14 cellular contexts compared by ENCODE assay signal in genomic region chr6:29968130-29968529, GRCh38. TPM values are rescaled to one million over a fixed set of nuclear protein-coding genes. Genes with fewer than 3 reads are reported as not detected.
DNase-seq lines count a peak whose midpoint lies in the region; ATAC-seq and TF ChIP-seq lines count a peak whose summit lies in the region.
"Had no signal": no experiment of that assay in that cellular context is flagged by ENCODE, and none has a peak within 500 bp of the region (broad histone marks: within the 10 kb centered on the region; RNA-seq: fewer than 3 reads in every experiment).

No MANE protein-coding gene starts in this region.

- DNase-seq in Caki2 (ENCODE audit: low read depth) (peak; percentile 62), HT1080 (ENCODE audit: low read depth) (peak; percentile 75), astrocyte of the hippocampus (ENCODE audit: low read depth, low spot score) (peak; percentile 73), left lung (no peak), GM19238 (ENCODE audit: insufficient read length, low spot score) (no peak), osteoblast (ENCODE audit: insufficient read length, low spot score, missing footprints) (no peak)
- DNase-seq: activated CD4-positive, alpha-beta T cell treated with anti-CD3 and anti-CD28 coated beads, Interleukin-2, amount 10 ng/mL, durations not matched to agents 24 days and 14 days; aorta; effector memory CD8-positive, alpha-beta T cell; NK-92 treated with Interleukin-12 subunit alpha and Interleukin-12 subunit beta, amount 100 ng/mL, for 24 hours; posterior cingulate gyrus; stimulated activated CD4-positive, alpha-beta T cell treated with anti-CD3 and anti-CD28 coated beads, Interleukin-2, amount 100 ng/mL, for 48 hours had no signal

- H3K27ac ChIP-seq in left lung (peak overlapping the region; percentile 20 to 93), osteoblast (ENCODE audit: low read depth, low read length) (no peak overlapping the region)

- H3K79me2 ChIP-seq in osteoblast (ENCODE audit: insufficient read depth, low read length) = no peaks in the 10 kb centered on the region

- H3K36me3 ChIP-seq in left lung = no peaks in the 10 kb centered on the region
- no peaks in the 10 kb centered on the region for H3K36me3 ChIP-seq in osteoblast (ENCODE audit: insufficient read depth, low read length)

- TF ChIP-seq CTCF in left lung (IDR thresholded peaks at IDR 0.05) (no peak), osteoblast (IDR thresholded peaks at IDR 0.05; ENCODE audit: extremely low read depth, low read depth, low read length) (no peak)

- H3K4me1 ChIP-seq in left lung (peaks cover 19 to 47% of the 10 kb centered on the region in 2 donors), osteoblast (ENCODE audit: insufficient read depth, low read length) (peaks cover 28% of the 10 kb centered on the region)

- intact Hi-C loops in left lung (cut with DNase I) = no loop called here

- H3K4me2 ChIP-seq in osteoblast (ENCODE audit: insufficient read depth, low read length) = no peak overlapping the region

- no peaks in the 10 kb centered on the region for H3K27me3 ChIP-seq in left lung
- H3K27me3 ChIP-seq in osteoblast (ENCODE audit: insufficient read depth, low read length) = peaks cover 5% of the 10 kb centered on the region

- no peaks in the 10 kb centered on the region for H4K20me1 ChIP-seq in osteoblast (ENCODE audit: insufficient read depth, low read length)

- H2AFZ ChIP-seq in osteoblast (ENCODE audit: low read length) = no peak overlapping the region

- ATAC-seq in left lung (no peak), HG02759 (IDR thresholded peaks at IDR 0.05; ENCODE audit: unreplicated experiment) (no peak), HG03139 (IDR thresholded peaks at IDR 0.05; ENCODE audit: unreplicated experiment) (no peak)
- ATAC-seq: effector memory CD8-positive, alpha-beta T cell had no signal

- in situ Hi-C loops in Caki2 (cut with HindIII; ENCODE audit: low pct_unique_long_range_greater_than_20kb, low sequenced_read_pairs) = no loop called here

- H3K4me3 ChIP-seq in left lung (no peak overlapping the region), osteoblast (ENCODE audit: insufficient read depth, low read length) (no peak overlapping the region)

- no peaks in the 10 kb centered on the region for H3K9me3 ChIP-seq in left lung
- no peaks in the 10 kb centered on the region for H3K9me3 ChIP-seq in osteoblast (ENCODE audit: low read depth, low read length)

RNA-seq across cellular contexts. Expression of gene HLA-A, which starts 25.8 kb away (rescaled TPM):
- total RNA-seq in Caki2 (2014; rRNA removed; shearing (Covaris generic); ENCODE audit: low replicate concordance) = 1,302 and 1,396 TPM in 2 replicates
- total RNA-seq in HT1080 (2014; rRNA removed; shearing (Covaris generic)) = 84.8 and 89.9 TPM in 2 replicates
- polyA plus RNA-seq in HT1080 (2015; cell fraction: cytosol; rRNA removed) = 104 and 124 TPM in 2 replicates
- polyA plus RNA-seq in HT1080 (2015; cell fraction: nucleus; rRNA removed) = 165 and 175 TPM in 2 replicates
- total RNA-seq in left lung (1,000 to 10,000 TPM in 1 of 2 donors, 100 to 1,000 TPM in 1; 930 to 1,150 TPM), osteoblast (268 and 292 TPM in 2 replicates)

Comparison
In these comparisons a context has a peak if more than half of its experiments do, and no peak if none do; other contexts are left out.
1. DNase-seq: peak in Caki2 (single experiment), HT1080 (single experiment) and astrocyte of the hippocampus (single experiment); none in left lung (0 of 2), GM19238 (single experiment) and osteoblast (single experiment).